Comparison of ENCODE assay signal across 8 cellular contexts in the genomic region with DNA sequence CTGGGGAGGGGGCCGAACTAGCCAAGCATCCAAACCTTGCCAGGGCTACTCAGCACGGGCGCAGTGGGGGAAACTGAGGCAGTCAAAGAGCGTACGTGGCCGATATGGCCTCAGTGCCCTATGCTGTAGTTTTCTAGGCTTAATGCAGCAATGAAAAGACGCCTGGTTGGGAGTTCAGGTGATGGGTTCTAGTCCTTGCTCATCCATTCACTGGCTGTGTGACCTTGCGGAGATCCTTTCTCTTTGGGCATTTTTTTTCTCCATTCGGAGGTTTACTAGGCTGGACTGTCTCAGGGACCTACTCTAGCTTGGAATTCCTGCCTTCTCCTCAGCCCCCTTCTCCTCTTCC. TPM values are rescaled to one million over a fixed set of nuclear protein-coding genes. Genes with fewer than 3 reads are reported as not detected.
DNase-seq lines count a peak whose midpoint lies in the region; ATAC-seq and TF ChIP-seq lines count a peak whose summit lies in the region.

No MANE protein-coding gene starts in this region.

- DNase-seq in HFF-Myc (ENCODE audit: extremely low read depth, low read depth) (no peak), EL (no peak)
- DNase-seq in activated CD8-positive, alpha-beta T cell treated with anti-CD3 and anti-CD28 coated beads, Interleukin-2, amount 10 ng/mL, durations not matched to agents 7 days and 5 days: no peak
- no peak for DNase-seq in stimulated activated naive B cell treated with anti-CD40 and anti-IgM and Interleukin-4, amounts not matched to agents 10 μg/mL and 1 μg/mL and 100 μg/mL, for 72 hours
- no peak for DNase-seq in activated CD4-positive, CD25-positive, alpha-beta regulatory T cell treated with anti-CD3 and anti-CD28 coated beads, Interleukin-2, amount 50 U/mL, for 72 hours

- POLR2A ChIA-PET in activated CD8-positive, alpha-beta T cell treated with anti-CD3 and anti-CD28 coated beads, Interleukin-2, amount 10 ng/mL, durations not matched to agents 7 days and 5 days (lab: Charles Lee): interaction anchor here (1.0 to 3.7 kb wide), 9 partner anchors 8 to 46 kb away, joined by 3 to 39 read pairs (median 4); partner anchors contain the start of gene ENTREP3

- H3K4me1 Mint-ChIP-seq in activated CD8-positive, alpha-beta T cell treated with anti-CD3 and anti-CD28 coated beads, Interleukin-2, amount 10 ng/mL, durations not matched to agents 7 days and 5 days (ENCODE audit: low read depth): peaks cover 30% of the 10 kb centered on the region
- peaks cover 21 to 31% of the 10 kb centered on the region in 2 donors for H3K4me1 Mint-ChIP-seq in stimulated activated naive B cell treated with anti-CD40 and anti-IgM and Interleukin-4, amounts not matched to agents 10 μg/mL and 1 μg/mL and 100 μg/mL, for 72 hours

- no peaks in the 10 kb centered on the region for H3K36me3 Mint-ChIP-seq in activated CD8-positive, alpha-beta T cell treated with anti-CD3 and anti-CD28 coated beads, Interleukin-2, amount 10 ng/mL, durations not matched to agents 7 days and 5 days (ENCODE audit: low read depth)
- peaks cover 2 to 9% of the 10 kb centered on the region in 2 donors for H3K36me3 Mint-ChIP-seq in stimulated activated naive B cell treated with anti-CD40 and anti-IgM and Interleukin-4, amounts not matched to agents 10 μg/mL and 1 μg/mL and 100 μg/mL, for 72 hours

- no peaks in the 10 kb centered on the region for H3K27me3 Mint-ChIP-seq in activated CD8-positive, alpha-beta T cell treated with anti-CD3 and anti-CD28 coated beads, Interleukin-2, amount 10 ng/mL, durations not matched to agents 7 days and 5 days (ENCODE audit: low read depth)
- H3K27me3 Mint-ChIP-seq in stimulated activated naive B cell treated with anti-CD40 and anti-IgM and Interleukin-4, amounts not matched to agents 10 μg/mL and 1 μg/mL and 100 μg/mL, for 72 hours: no peaks in the 10 kb centered on the region

- H3K9me3 Mint-ChIP-seq in activated CD8-positive, alpha-beta T cell treated with anti-CD3 and anti-CD28 coated beads, Interleukin-2, amount 10 ng/mL, durations not matched to agents 7 days and 5 days (ENCODE audit: insufficient read depth): no peaks in the 10 kb centered on the region
- no peaks in the 10 kb centered on the region for H3K9me3 Mint-ChIP-seq in stimulated activated naive B cell treated with anti-CD40 and anti-IgM and Interleukin-4, amounts not matched to agents 10 μg/mL and 1 μg/mL and 100 μg/mL, for 72 hours

- CTCF ChIA-PET in activated CD8-positive, alpha-beta T cell treated with anti-CD3 and anti-CD28 coated beads, Interleukin-2, amount 10 ng/mL, durations not matched to agents 7 days and 5 days (lab: Charles Lee): interaction anchor here (1.1 to 7.5 kb wide), 6 partner anchors 16 to 42 kb away, joined by 3 to 134 read pairs (median 20); partner anchors contain the start of gene KRTCAP2

- H3K4me3 ChIP-seq in HFF-Myc (replicated peaks; ENCODE audit: low read depth, low read length) (peak overlapping the region; percentile 100), iPS-11a (ENCODE audit: low read depth, low read length) (peak overlapping the region; percentile 91)

- no peak for TF ChIP-seq CTCF in HFF-Myc (IDR thresholded peaks at IDR 0.05; ENCODE audit: low read depth, low read length, missing control alignments)

- H3K27ac Mint-ChIP-seq in activated CD8-positive, alpha-beta T cell treated with anti-CD3 and anti-CD28 coated beads, Interleukin-2, amount 10 ng/mL, durations not matched to agents 7 days and 5 days: peak overlapping the region; percentile 92
- H3K27ac Mint-ChIP-seq in stimulated activated naive B cell treated with anti-CD40 and anti-IgM and Interleukin-4, amounts not matched to agents 10 μg/mL and 1 μg/mL and 100 μg/mL, for 72 hours: peak overlapping the region; percentile 97

- no peak for ATAC-seq in activated CD8-positive, alpha-beta T cell treated with anti-CD3 and anti-CD28 coated beads, Interleukin-2, amount 10 ng/mL, durations not matched to agents 7 days and 5 days
- no peak for ATAC-seq in stimulated activated naive B cell treated with anti-CD40 and anti-IgM and Interleukin-4, amounts not matched to agents 10 μg/mL and 1 μg/mL and 100 μg/mL, for 72 hours (replicated peaks)
- no peak for ATAC-seq in HG02571 (IDR thresholded peaks at IDR 0.05; ENCODE audit: unreplicated experiment)
- no peak for ATAC-seq in HG02840 (IDR thresholded peaks at IDR 0.05; ENCODE audit: low FRiP score, unreplicated experiment)

- H3K4me3 Mint-ChIP-seq in activated CD8-positive, alpha-beta T cell treated with anti-CD3 and anti-CD28 coated beads, Interleukin-2, amount 10 ng/mL, durations not matched to agents 7 days and 5 days: peak overlapping the region; percentile 90
- peak overlapping the region; percentile 94 to 99 for H3K4me3 Mint-ChIP-seq in stimulated activated naive B cell treated with anti-CD40 and anti-IgM and Interleukin-4, amounts not matched to agents 10 μg/mL and 1 μg/mL and 100 μg/mL, for 72 hours

RNA-seq across cellular contexts. Expression of gene MTX1, which starts 0.9 kb away (rescaled TPM):
- total RNA-seq in activated CD8-positive, alpha-beta T cell treated with anti-CD3 and anti-CD28 coated beads, Interleukin-2, amount 10 ng/mL, durations not matched to agents 7 days and 5 days: 10 to 100 TPM; 43.0 to 46.3 TPM

RNA-seq across cellular contexts. Expression of gene THBS3, which starts 1.6 kb away (rescaled TPM):
- total RNA-seq in activated CD8-positive, alpha-beta T cell treated with anti-CD3 and anti-CD28 coated beads, Interleukin-2, amount 10 ng/mL, durations not matched to agents 7 days and 5 days: 10 to 100 TPM; 13.4 to 15.0 TPM

RNA-seq across cellular contexts. Expression of gene TRIM46, which starts 35.7 kb away (rescaled TPM):
- total RNA-seq in activated CD8-positive, alpha-beta T cell treated with anti-CD3 and anti-CD28 coated beads, Interleukin-2, amount 10 ng/mL, durations not matched to agents 7 days and 5 days: 10 to 100 TPM; 14.6 TPM

RNA-seq across cellular contexts. Expression of gene KRTCAP2, which starts 36.2 kb away (rescaled TPM):
- total RNA-seq in activated CD8-positive, alpha-beta T cell treated with anti-CD3 and anti-CD28 coated beads, Interleukin-2, amount 10 ng/mL, durations not matched to agents 7 days and 5 days: 100 to 1,000 TPM; 170 to 190 TPM

RNA-seq across cellular contexts. Expression of gene ENTREP3, which starts 45.9 kb away (rescaled TPM):
- 10 to 100 TPM; 29.3 to 29.7 TPM for total RNA-seq in activated CD8-positive, alpha-beta T cell treated with anti-CD3 and anti-CD28 coated beads, Interleukin-2, amount 10 ng/mL, durations not matched to agents 7 days and 5 days
